22 cellular contexts compared by ENCODE assay signal in genomic region chr19:18219911-18220631, GRCh38. TPM values are rescaled to one million over a fixed set of nuclear protein-coding genes. Genes with fewer than 3 reads are reported as not detected.
A peak's percentile ranks its signal among the peaks of the same experiment; 100 is the strongest.
DNase-seq lines count a peak whose midpoint lies in the region; ATAC-seq, FAIRE-seq and TF ChIP-seq lines count a peak whose summit lies in the region.
"Had no signal": no experiment of that assay in that cellular context is flagged by ENCODE, and none has a peak within 500 bp of the region (broad histone marks: within the 10 kb centered on the region; RNA-seq: fewer than 3 reads in every experiment).

No MANE protein-coding gene starts in this region.

- peaks cover 1 to 3% (median 3%) of the 10 kb centered on the region in 4 experiments; a peak in 6 of 7 replicates for H3K27me3 ChIP-seq in H1 (replicated peaks in 1 of 4; ENCODE audit: control insufficient read depth in 3 of 4, extremely low read depth in 1 of 4, insufficient read depth in 3 of 4, low read length in 3 of 4)
- peaks cover 5 to 38% (median 18%) of the 10 kb centered on the region in 3 experiments for H3K27me3 ChIP-seq in neuronal stem cell (ENCODE audit: control insufficient read depth in 3 of 3, insufficient read depth in 3 of 3, low read depth in 1 of 3, low read length in 3 of 3)

- H3K9ac ChIP-seq in H1 (replicated peaks in 1 of 4; ENCODE audit: extremely low read depth in 1 of 4, low read depth in 3 of 4, low read length in 3 of 4) (no peak overlapping the region), neuronal stem cell (ENCODE audit: low read depth, low read length, poor library complexity) (no peak overlapping the region)
- H3K9ac ChIP-seq: BLaER1, GM23248 had no signal

- H3K4ac ChIP-seq in H1 (replicated peaks; ENCODE audit: insufficient read length, low read depth, low read length) (no peak overlapping the region), neuronal stem cell (ENCODE audit: low read length) (no peak overlapping the region)

- TF ChIP-seq RAD21 in H1 (IDR thresholded peaks at IDR 0.05 in 1 of 2, conservative IDR thresholded peaks at IDR 0.05 in 1 of 2; ENCODE audit: low read depth in 2 of 2, low read length in 2 of 2), result no peak

- H3K14ac ChIP-seq in H1 (ENCODE audit: insufficient read length) (no peak overlapping the region), neuronal stem cell (ENCODE audit: low read length) (no peak overlapping the region)

- H2BK15ac ChIP-seq in H1 (ENCODE audit: low read length) (no peak overlapping the region), neuronal stem cell (ENCODE audit: low read length) (no peak overlapping the region)

- H3K4me3 Mint-ChIP-seq in activated CD8-positive, alpha-beta memory T cell treated with anti-CD3 and anti-CD28 coated beads, Interleukin-2, amount 10 ng/mL, durations not matched to agents 7 days and 5 days, result no peak overlapping the region
- H3K4me3 Mint-ChIP-seq: HFFc6 had no signal

- H3K23me2 ChIP-seq in H1 (ENCODE audit: low read depth, low read length), result peaks cover 9% of the 10 kb centered on the region

- H3K4me1 ChIP-seq in H1 (replicated peaks in 1 of 4; ENCODE audit: control insufficient read depth in 3 of 4, insufficient read depth in 4 of 4, low read length in 3 of 4) (peaks cover 0 to 13% (median 8%) of the 10 kb centered on the region in 4 experiments; a peak in 6 of 7 replicates), neuronal stem cell (ENCODE audit: control insufficient read depth in 2 of 2, insufficient read depth in 1 of 2, low read depth in 1 of 2, low read length in 2 of 2) (peaks cover 2 to 5% of the 10 kb centered on the region in 2 donors)

- peaks cover 41% of the 10 kb centered on the region for H3K27me3 Mint-ChIP-seq in activated CD8-positive, alpha-beta memory T cell treated with anti-CD3 and anti-CD28 coated beads, Interleukin-2, amount 10 ng/mL, durations not matched to agents 7 days and 5 days

- H3K27ac ChIP-seq in H1 (ENCODE audit: low read depth, low read length), result no peak overlapping the region
- H3K27ac ChIP-seq in neuronal stem cell (replicated peaks; ENCODE audit: low read length), result no peak overlapping the region
- H3K27ac ChIP-seq: BLaER1, GM23248, SJSA1 had no signal

- peak overlapping the region; percentile 61 for H3K4me2 ChIP-seq in H1 (ENCODE audit: insufficient read depth in 1 of 2, low read depth in 2 of 2, low read length in 2 of 2)
- H3K4me2 ChIP-seq in neuronal stem cell (ENCODE audit: insufficient read depth, low read length, poor library complexity, severe bottlenecking), result no peak overlapping the region
- H3K4me2 ChIP-seq: BLaER1 had no signal

- H4K91ac ChIP-seq in H1 (replicated peaks; ENCODE audit: insufficient read length, low read length) (peak overlapping the region; percentile 81), neuronal stem cell (ENCODE audit: low read depth, low read length, poor library complexity) (no peak overlapping the region)

- H3K79me2 ChIP-seq in H1 (ENCODE audit: control insufficient read depth in 1 of 2, insufficient read depth in 2 of 2, low read length in 2 of 2), result no peaks in the 10 kb centered on the region

- H4K5ac ChIP-seq in H1 (ENCODE audit: insufficient read length, low read depth, low read length), result no peak overlapping the region

- H2AK5ac ChIP-seq in H1 (ENCODE audit: low read depth, low read length) (no peak overlapping the region; the same call in 1 of the 2 replicates), neuronal stem cell (ENCODE audit: low read depth, low read length) (peak overlapping the region; percentile 40)

- H2BK5ac ChIP-seq in H1 (ENCODE audit: low read depth, low read length), result no peak overlapping the region
- no peak overlapping the region for H2BK5ac ChIP-seq in neuronal stem cell (ENCODE audit: low read length)

- no peaks in the 10 kb centered on the region for H3K36me3 ChIP-seq in H1 (ENCODE audit: control insufficient read depth in 2 of 4, insufficient read depth in 4 of 4, low read length in 3 of 4)
- H3K36me3 ChIP-seq in neuronal stem cell (replicated peaks in 1 of 2; ENCODE audit: control insufficient read depth in 2 of 2, insufficient read depth in 2 of 2, low read length in 2 of 2), result no peaks in the 10 kb centered on the region
- H3K36me3 ChIP-seq: SJSA1 had no signal

- no peaks in the 10 kb centered on the region for H3K9me3 Mint-ChIP-seq in activated CD8-positive, alpha-beta memory T cell treated with anti-CD3 and anti-CD28 coated beads, Interleukin-2, amount 10 ng/mL, durations not matched to agents 7 days and 5 days (ENCODE audit: low read depth)
- H3K9me3 Mint-ChIP-seq: CD8-positive, alpha-beta memory T cell; HFFc6 had no signal

- H3K56ac ChIP-seq in H1 (replicated peaks; ENCODE audit: insufficient read length, low read depth, low read length), result no peak overlapping the region

- no peak for FAIRE-seq in H1 (lab: Jason Lieb, UNC)
- FAIRE-seq: D721Med, GM12891, GM18507 had no signal

- H2AFZ ChIP-seq in H1 (ENCODE audit: low read length), result peak overlapping the region; percentile 10; the same call in 1 of the 2 replicates
- H2AFZ ChIP-seq in neuronal stem cell (ENCODE audit: low read length), result no peak overlapping the region
- H2AFZ ChIP-seq: GM23248 had no signal

- H4K20me1 ChIP-seq in H1 (replicated peaks in 1 of 2; ENCODE audit: control insufficient read depth in 1 of 2, insufficient read depth in 2 of 2, low read length in 2 of 2), result no peaks in the 10 kb centered on the region
- H4K20me1 ChIP-seq: BLaER1 had no signal

- TF ChIP-seq POLR2A in H1 (IDR thresholded peaks at IDR 0.05; ENCODE audit: control extremely low read depth in 1 of 2, low read depth in 2 of 2, low read length in 2 of 2), result no peak

- TF ChIP-seq CTCF in H1 (IDR thresholded peaks at IDR 0.05; ENCODE audit: control extremely low read depth in 1 of 3, insufficient read depth in 1 of 3, low read depth in 1 of 3, low read length in 3 of 3), result no peak

- ATAC-seq in activated CD8-positive, alpha-beta memory T cell treated with anti-CD3 and anti-CD28 coated beads, Interleukin-2, amount 10 ng/mL, durations not matched to agents 7 days and 5 days, result no peak

- DNase-seq in activated CD8-positive, alpha-beta memory T cell treated with anti-CD3 and anti-CD28 coated beads, Interleukin-2, amount 10 ng/mL, durations not matched to agents 7 days and 5 days, result no peak
- no peak for DNase-seq in activated CD8-positive, alpha-beta memory T cell treated with anti-CD3 and anti-CD28 coated beads, Interleukin-2, amount 50 U/mL, for 4 hours
- DNase-seq in M059J (ENCODE audit: low read depth) (peak; percentile 39), H1 (ENCODE audit: low read depth in 1 of 2, low spot score in 2 of 2) (no peak), neuronal stem cell (ENCODE audit: low spot score) (no peak), DMS114 treated with DMSO at 0.1 percent for 48 hours (lab: John Stamatoyannopoulos, UW; ENCODE audit: unreplicated experiment) (no peak), germinal center (ENCODE audit: low spot score) (no peak)
- DNase-seq in activated CD4-positive, alpha-beta T cell treated with anti-CD3 and anti-CD28 coated beads for 4 hours, result no peak
- DNase-seq: CD8-positive, alpha-beta memory T cell; DMS79 treated with DMSO at 0.1 percent for 48 hours; GF-D8; GM23248; HFFc6; NCI-H1930; NCI-H2171; NCI-H446 had no signal

- no peaks in the 10 kb centered on the region for H3K9me3 ChIP-seq in H1 (ENCODE audit: insufficient read depth in 2 of 2, low read depth in 1 of 2, low read length in 1 of 2)
- peaks cover 0 to 3% of the 10 kb centered on the region in 2 donors for H3K9me3 ChIP-seq in neuronal stem cell (replicated peaks in 1 of 2; ENCODE audit: control insufficient read depth in 2 of 2, insufficient read depth in 1 of 2, low read depth in 1 of 2, low read length in 2 of 2)
- H3K9me3 ChIP-seq: BLaER1, SJSA1 had no signal

- H3K23ac ChIP-seq in H1 (ENCODE audit: insufficient read length) (no peak overlapping the region), neuronal stem cell (ENCODE audit: low read depth, low read length, poor library complexity) (peak overlapping the region; percentile 18)

- WGBS in H1 (ENCODE audit: extremely low coverage in 1 of 2, insufficient coverage in 1 of 2, insufficient read length in 1 of 2, insufficient replicate concordance in 2 of 2, low coverage in 1 of 2, low lambda C conversion rate in 2 of 2, missing lambda C conversion rate in 1 of 2), 2 experiments, result 83% methylated on average over 27 of the region's 28 CpGs; no CpG with 5 or more reads in 1 of the 2 experiments
- no CpG with 5 or more reads among the region's 28 CpGs for WGBS in neuronal stem cell (ENCODE audit: extremely low coverage in 2 of 2, insufficient read length in 2 of 2, insufficient replicate concordance in 1 of 2), 2 donors

- H2BK12ac ChIP-seq in H1 (ENCODE audit: low read depth, low read length), result peak overlapping the region; percentile 80; the same call in 1 of the 2 replicates
- no peak overlapping the region for H2BK12ac ChIP-seq in neuronal stem cell (ENCODE audit: low read length)

- H3K18ac ChIP-seq in H1 (ENCODE audit: extremely low read depth, low read length), result peak overlapping the region; percentile 48; the same call in 1 of the 2 replicates
- peak overlapping the region; percentile 81 for H3K18ac ChIP-seq in neuronal stem cell (ENCODE audit: low read length)

- no peak for TF ChIP-seq EP300 in H1 (IDR thresholded peaks at IDR 0.05; ENCODE audit: borderline replicate concordance in 1 of 2, low read depth in 2 of 2, low read length in 2 of 2)

- H2BK20ac ChIP-seq in H1 (ENCODE audit: low read length), result peak overlapping the region; percentile 72

- CTCF ChIA-PET in activated CD8-positive, alpha-beta memory T cell treated with anti-CD3 and anti-CD28 coated beads, Interleukin-2, amount 10 ng/mL, durations not matched to agents 7 days and 5 days (lab: Charles Lee), result interaction anchor here (0.8 to 1.3 kb wide), 2 partner anchors 17 to 30 kb away, joined by 3 to 4 read pairs; partner anchors contain the start of gene RAB3A
- CTCF ChIA-PET in H1 (lab: Charles Lee; ENCODE audit: partially characterized antibody), result interaction anchor here (0.6 to 8.3 kb wide), 15 partner anchors 11 to 516 kb away, joined by 3 to 87 read pairs (median 5); partner anchors contain the start of gene RAB3A

- peaks cover 17% of the 10 kb centered on the region for H3K4me1 Mint-ChIP-seq in activated CD8-positive, alpha-beta memory T cell treated with anti-CD3 and anti-CD28 coated beads, Interleukin-2, amount 10 ng/mL, durations not matched to agents 7 days and 5 days

- H2BK120ac ChIP-seq in H1 (replicated peaks; ENCODE audit: low read depth, low read length), result no peak overlapping the region
- no peak overlapping the region for H2BK120ac ChIP-seq in neuronal stem cell (ENCODE audit: low read depth, low read length)

- H4K8ac ChIP-seq in H1 (ENCODE audit: extremely low read depth, insufficient read depth, low read length) (peak overlapping the region; percentile 20), neuronal stem cell (ENCODE audit: low read depth, low read length) (no peak overlapping the region)

- POLR2A ChIA-PET in H1 (lab: Charles Lee; ENCODE audit: partially characterized antibody), result interaction anchor here (0.7 to 6.5 kb wide), 7 partner anchors 11 to 73 kb away, joined by 3 to 59 read pairs (median 3); partner anchors contain the start of genes JUND and RAB3A

- H3K27ac Mint-ChIP-seq in activated CD8-positive, alpha-beta memory T cell treated with anti-CD3 and anti-CD28 coated beads, Interleukin-2, amount 10 ng/mL, durations not matched to agents 7 days and 5 days, result peak overlapping the region; percentile 9
- H3K27ac Mint-ChIP-seq: CD8-positive, alpha-beta memory T cell; HFFc6 had no signal

- H3K79me1 ChIP-seq in H1 (ENCODE audit: low read depth, low read length) (no peaks in the 10 kb centered on the region), neuronal stem cell (ENCODE audit: low read depth, low read length) (no peaks in the 10 kb centered on the region)

- H3K36me3 Mint-ChIP-seq in activated CD8-positive, alpha-beta memory T cell treated with anti-CD3 and anti-CD28 coated beads, Interleukin-2, amount 10 ng/mL, durations not matched to agents 7 days and 5 days, result peaks cover 2% of the 10 kb centered on the region

- H3K4me3 ChIP-seq in H1 (ENCODE audit: extremely low read depth in 1 of 4, insufficient read depth in 2 of 4, low read depth in 3 of 4, low read length in 4 of 4), result peak overlapping the region in 1 of 4 experiments; percentile 50; a peak in 2 of 8 replicates
- H3K4me3 ChIP-seq in neuronal stem cell (ENCODE audit: low read length in 2 of 2), result no peak overlapping the region
- H3K4me3 ChIP-seq: BLaER1, GM23248, SJSA1 had no signal

RNA-seq across cellular contexts. Expression of gene PDE4C, which starts 6.2 kb away (rescaled TPM):
- under 1 TPM; 0.14 to 0.23 TPM for total RNA-seq in activated CD8-positive, alpha-beta memory T cell treated with anti-CD3 and anti-CD28 coated beads, Interleukin-2, amount 10 ng/mL, durations not matched to agents 7 days and 5 days
- total RNA-seq in M059J (2014; rRNA removed; shearing (Covaris generic)), result 0.07 and 0.15 TPM in 2 replicates
- total RNA-seq in H1 (2021; fragmentation: NEBNext Ultra II Directional; extraction: Animal tissue kit (Norgen Biotek cat#: 25700)), result 2.3 and 2.7 TPM in 2 replicates
- polyA plus RNA-seq in H1 (2011; rRNA removed), result 3.1 and 3.7 TPM in 2 replicates
- 4.7 TPM for polyA plus RNA-seq in H1 (2011; cell fraction: cytosol; rRNA removed)
- 10.8 TPM for polyA plus RNA-seq in H1 (2011; cell fraction: nucleus; rRNA removed)
- polyA plus RNA-seq in H1 (2012, experiment 1 of 2), result 1.8 to 3.1 TPM (median 2.3 TPM) in 4 replicates
- polyA plus RNA-seq in H1 (2012, experiment 2 of 2), result 1.1 TPM
- polyA plus RNA-seq in H1 (2013, experiment 1 of 2), result 0.71 TPM
- polyA plus RNA-seq in H1 (2013, experiment 2 of 2), result 0.85 TPM
- 2.6 and 5.2 TPM in 2 replicates for polyA minus RNA-seq in H1 (2011; rRNA and poly(A)+ RNA removed)
- 3.2 TPM for polyA minus RNA-seq in H1 (2011; cell fraction: cytosol; rRNA and poly(A)+ RNA removed)
- polyA minus RNA-seq in H1 (2011; cell fraction: nucleus; rRNA and poly(A)+ RNA removed), result 8.1 TPM
- 0.14 TPM for polyA plus RNA-seq in neuronal stem cell (2013, experiment 1 of 2)
- 0.12 TPM for polyA plus RNA-seq in neuronal stem cell (2013, experiment 2 of 2)
- total RNA-seq: A172; CD8-positive, alpha-beta memory T cell; SJSA1 had no signal
- polyA plus RNA-seq: CD8-positive, alpha-beta memory T cell had no signal

RNA-seq across cellular contexts. Expression of gene RAB3A, which starts 16.2 kb away (rescaled TPM):
- 1 to 10 TPM; 3.5 to 3.7 TPM for total RNA-seq in activated CD8-positive, alpha-beta memory T cell treated with anti-CD3 and anti-CD28 coated beads, Interleukin-2, amount 10 ng/mL, durations not matched to agents 7 days and 5 days
- 3.4 and 5.6 TPM in 2 replicates for total RNA-seq in M059J (2014; rRNA removed; shearing (Covaris generic))
- total RNA-seq in H1 (2021; fragmentation: NEBNext Ultra II Directional; extraction: Animal tissue kit (Norgen Biotek cat#: 25700)), result 14.2 and 14.3 TPM in 2 replicates
- polyA plus RNA-seq in H1 (2011; rRNA removed), result 13.6 and 18.6 TPM in 2 replicates
- polyA plus RNA-seq in H1 (2011; cell fraction: cytosol; rRNA removed), result 7.1 TPM
- 26.7 TPM for polyA plus RNA-seq in H1 (2011; cell fraction: nucleus; rRNA removed)
- 10.0 to 16.5 TPM (median 14.3 TPM) in 4 replicates for polyA plus RNA-seq in H1 (2012, experiment 1 of 2)
- polyA plus RNA-seq in H1 (2012, experiment 2 of 2), result 11.5 TPM
- polyA plus RNA-seq in H1 (2013, experiment 1 of 2), result 12.1 TPM
- 13.1 TPM for polyA plus RNA-seq in H1 (2013, experiment 2 of 2)
- polyA minus RNA-seq in H1 (2011; rRNA and poly(A)+ RNA removed), result 42.9 and 47.7 TPM in 2 replicates
- 23.5 TPM for polyA minus RNA-seq in H1 (2011; cell fraction: cytosol; rRNA and poly(A)+ RNA removed)
- polyA minus RNA-seq in H1 (2011; cell fraction: nucleus; rRNA and poly(A)+ RNA removed), result 17.7 TPM
- 3.4 TPM for polyA plus RNA-seq in neuronal stem cell (2013, experiment 1 of 2)
- polyA plus RNA-seq in neuronal stem cell (2013, experiment 2 of 2), result 4.3 TPM

RNA-seq across cellular contexts. Expression of gene MPV17L2, which starts 27.1 kb away (rescaled TPM):
- 10 to 100 TPM in 1 of 2 experiments, 1 to 10 TPM in 1; 8.2 to 12.9 TPM for total RNA-seq in activated CD8-positive, alpha-beta memory T cell treated with anti-CD3 and anti-CD28 coated beads, Interleukin-2, amount 10 ng/mL, durations not matched to agents 7 days and 5 days
- 32.4 and 33.4 TPM in 2 replicates for total RNA-seq in M059J (2014; rRNA removed; shearing (Covaris generic))
- 24.2 and 28.6 TPM in 2 replicates for total RNA-seq in H1 (2021; fragmentation: NEBNext Ultra II Directional; extraction: Animal tissue kit (Norgen Biotek cat#: 25700))
- 80.1 and 82.6 TPM in 2 replicates for polyA plus RNA-seq in H1 (2011; rRNA removed)
- 52.7 TPM for polyA plus RNA-seq in H1 (2011; cell fraction: cytosol; rRNA removed)
- polyA plus RNA-seq in H1 (2011; cell fraction: nucleus; rRNA removed), result 45.3 TPM
- polyA plus RNA-seq in H1 (2012, experiment 1 of 2), result 29.4 to 37.4 TPM (median 36.6 TPM) in 4 replicates
- polyA plus RNA-seq in H1 (2012, experiment 2 of 2), result 48.3 TPM
- polyA plus RNA-seq in H1 (2013, experiment 1 of 2), result 41.2 TPM
- polyA plus RNA-seq in H1 (2013, experiment 2 of 2), result 42.3 TPM
- 31.0 and 44.7 TPM in 2 replicates for polyA minus RNA-seq in H1 (2011; rRNA and poly(A)+ RNA removed)
- 16.7 TPM for polyA minus RNA-seq in H1 (2011; cell fraction: cytosol; rRNA and poly(A)+ RNA removed)
- polyA minus RNA-seq in H1 (2011; cell fraction: nucleus; rRNA and poly(A)+ RNA removed), result 12.7 TPM
- 21.4 TPM for polyA plus RNA-seq in neuronal stem cell (2013, experiment 1 of 2)
- polyA plus RNA-seq in neuronal stem cell (2013, experiment 2 of 2), result 20.5 TPM

RNA-seq across cellular contexts. Expression of gene IFI30, which starts 46.5 kb away (rescaled TPM):
- total RNA-seq in activated CD8-positive, alpha-beta memory T cell treated with anti-CD3 and anti-CD28 coated beads, Interleukin-2, amount 10 ng/mL, durations not matched to agents 7 days and 5 days, result 10 to 100 TPM; 57.1 to 66.2 TPM
- total RNA-seq in M059J (2014; rRNA removed; shearing (Covaris generic)), result 81.2 and 112 TPM in 2 replicates
- total RNA-seq in H1 (2021; fragmentation: NEBNext Ultra II Directional; extraction: Animal tissue kit (Norgen Biotek cat#: 25700)), result 25.9 and 28.9 TPM in 2 replicates
- 59.5 and 62.4 TPM in 2 replicates for polyA plus RNA-seq in H1 (2011; rRNA removed)
- polyA plus RNA-seq in H1 (2011; cell fraction: cytosol; rRNA removed), result 58.0 TPM
- 51.4 TPM for polyA plus RNA-seq in H1 (2011; cell fraction: nucleus; rRNA removed)
- polyA plus RNA-seq in H1 (2012, experiment 1 of 2), result 25.3 to 49.4 TPM (median 43.4 TPM) in 4 replicates
- polyA plus RNA-seq in H1 (2012, experiment 2 of 2), result 54.5 TPM
- polyA plus RNA-seq in H1 (2013, experiment 1 of 2), result 60.7 TPM
- polyA plus RNA-seq in H1 (2013, experiment 2 of 2), result 66.1 TPM
- polyA minus RNA-seq in H1 (2011; rRNA and poly(A)+ RNA removed), result 39.9 and 40.8 TPM in 2 replicates
- polyA minus RNA-seq in H1 (2011; cell fraction: cytosol; rRNA and poly(A)+ RNA removed), result 26.3 TPM
- 15.6 TPM for polyA minus RNA-seq in H1 (2011; cell fraction: nucleus; rRNA and poly(A)+ RNA removed)
- 0.79 TPM for polyA plus RNA-seq in neuronal stem cell (2013, experiment 1 of 2)
- polyA plus RNA-seq in neuronal stem cell (2013, experiment 2 of 2), result 0.73 TPM

RNA-seq across cellular contexts. Expression of gene IQCN, which starts 54.2 kb away (rescaled TPM):
- total RNA-seq in activated CD8-positive, alpha-beta memory T cell treated with anti-CD3 and anti-CD28 coated beads, Interleukin-2, amount 10 ng/mL, durations not matched to agents 7 days and 5 days, result 1 to 10 TPM; 2.2 to 3.1 TPM
- total RNA-seq in M059J (2014; rRNA removed; shearing (Covaris generic)), result 0.10 TPM in 1 of 2 replicates, not detected in the other
- 0.31 and 1.0 TPM in 2 replicates for total RNA-seq in H1 (2021; fragmentation: NEBNext Ultra II Directional; extraction: Animal tissue kit (Norgen Biotek cat#: 25700))
- polyA plus RNA-seq in H1 (2011; rRNA removed), result 0.36 and 0.82 TPM in 2 replicates
- polyA plus RNA-seq in H1 (2011; cell fraction: cytosol; rRNA removed), result 0.45 TPM
- 4.0 TPM for polyA plus RNA-seq in H1 (2011; cell fraction: nucleus; rRNA removed)
- 0.22 to 0.46 TPM (median 0.31 TPM) in 4 replicates for polyA plus RNA-seq in H1 (2012, experiment 1 of 2)
- polyA plus RNA-seq in H1 (2012, experiment 2 of 2), result 0.18 TPM
- polyA plus RNA-seq in H1 (2013, experiment 1 of 2), result 0.12 TPM
- 0.15 TPM for polyA plus RNA-seq in H1 (2013, experiment 2 of 2)
- polyA minus RNA-seq in H1 (2011; rRNA and poly(A)+ RNA removed), result 0.98 and 1.9 TPM in 2 replicates
- 0.51 TPM for polyA minus RNA-seq in H1 (2011; cell fraction: cytosol; rRNA and poly(A)+ RNA removed)
- 3.5 TPM for polyA minus RNA-seq in H1 (2011; cell fraction: nucleus; rRNA and poly(A)+ RNA removed)
- polyA plus RNA-seq in neuronal stem cell (2013, experiment 1 of 2), result 0.81 TPM
- polyA plus RNA-seq in neuronal stem cell (2013, experiment 2 of 2), result 1.1 TPM
